In the genomic region with DNA sequence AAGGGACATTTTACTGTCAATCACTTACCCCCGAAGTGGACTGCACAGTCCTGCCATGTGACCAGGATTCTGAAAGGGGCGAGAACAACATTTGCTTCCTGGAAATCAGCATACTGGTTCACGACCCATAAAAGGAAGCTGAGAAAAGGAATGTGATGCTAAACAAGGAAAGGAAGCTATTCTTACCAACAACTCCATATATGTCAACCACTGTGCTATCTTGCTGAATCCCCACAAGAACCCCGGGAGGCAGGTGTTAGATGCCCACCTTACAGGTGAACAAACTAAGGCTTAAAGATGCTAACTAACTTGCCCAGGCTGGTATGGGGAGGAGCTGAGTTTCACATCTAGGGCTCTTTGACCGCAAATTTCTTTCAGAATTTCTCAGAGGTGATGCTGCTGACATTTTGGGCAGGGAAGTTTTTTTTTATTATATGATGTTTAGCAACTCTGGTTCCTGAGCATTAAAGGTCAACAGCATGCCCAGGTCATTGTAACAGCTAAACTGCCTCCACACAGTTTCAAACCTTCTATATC, we compare ENCODE assay signal across 32 cellular contexts. TPM values are rescaled to one million over a fixed set of nuclear protein-coding genes. Genes with fewer than 3 reads are reported as not detected.
"Had no signal": no experiment of that assay in that cellular context is flagged by ENCODE, and none has a peak within 500 bp of the region (broad histone marks: within the 10 kb centered on the region; RNA-seq: fewer than 3 reads in every experiment).

No MANE protein-coding gene starts in this region.

- ATAC-seq: gastrocnemius medialis, left colon, upper lobe of right lung had no signal

- H3K4me3 Mint-ChIP-seq: activated naive CD8-positive, alpha-beta T cell; brain; nephron had no signal

- H3K4me1 Mint-ChIP-seq: brain, nephron had no signal

- H3K36me3 Mint-ChIP-seq: activated naive CD8-positive, alpha-beta T cell; brain had no signal

- H3K4me1 ChIP-seq: ascending aorta, gastrocnemius medialis, stomach, thyroid gland, upper lobe of right lung had no signal

- DNase-seq: activated CD4-positive, alpha-beta T cell treated with anti-CD3 and anti-CD28 coated beads for 4 hours; activated CD4-positive, alpha-beta T cell treated with anti-CD3 and anti-CD28 coated beads, Interleukin-2, amount 50 U/mL, for 4 hours; activated effector memory CD4-positive, alpha-beta T cell treated with Interleukin-2 at 50 U/mL for 16 hours; activated naive CD4-positive, alpha-beta T cell treated with Interleukin-2 at 50 U/mL for 16 hours; activated T-cell treated with anti-CD3 and anti-CD28 coated beads, Interleukin-2, amount 50 U/mL, for 48 hours; dorsolateral prefrontal cortex; effector memory CD4-positive, alpha-beta T cell; gastrocnemius medialis; glutamatergic neuron; left colon; mammary epithelial cell; posterior cingulate gyrus; right cardiac atrium; stimulated activated CD4-positive, alpha-beta T cell treated with anti-CD3 and anti-CD28 coated beads, Interleukin-2, amount 100 ng/mL, for 48 hours; stomach; thyroid gland; upper lobe of right lung had no signal

- H3K9me3 Mint-ChIP-seq: brain had no signal

- FAIRE-seq: keratinocyte had no signal

- H3K27me3 ChIP-seq: ascending aorta, thyroid gland had no signal

- H3K27ac ChIP-seq: ascending aorta, coronary artery, dorsolateral prefrontal cortex, gastrocnemius medialis, stomach, thyroid gland, upper lobe of right lung, VCaP had no signal

- H3K36me3 ChIP-seq: ascending aorta, gastrocnemius medialis, stomach, thyroid gland, upper lobe of right lung had no signal

- H3K9me3 ChIP-seq: ascending aorta, gastrocnemius medialis, stomach, thyroid gland, upper lobe of right lung had no signal

- H3K27ac Mint-ChIP-seq: activated naive CD8-positive, alpha-beta T cell; brain; nephron had no signal

- H3K4me3 ChIP-seq: ascending aorta, coronary artery, dorsolateral prefrontal cortex, gastrocnemius medialis, stomach, thyroid gland, upper lobe of right lung had no signal

RNA-seq across cellular contexts. Expression of gene REC114, which starts 16.4 kb away (rescaled TPM):
- total RNA-seq: activated CD8-positive, alpha-beta memory T cell treated with anti-CD3 and anti-CD28 coated beads for 36 hours; ascending aorta; cardiac septum; cerebellum; dorsolateral prefrontal cortex; epithelial cell of proximal tubule; gastrocnemius medialis; left colon; liver; mammary epithelial cell; mucosa of gallbladder; osteoblast; stomach; T-helper 1 cell treated with Interleukin-12 subunit alpha and Interleukin-12 subunit beta and Interleukin-4 antibody, amounts not matched to agents 30 ng/mL and 1 ng/mL, for 36 hours; thyroid gland; upper lobe of right lung had no signal
- polyA plus RNA-seq: keratinocyte, liver, mammary epithelial cell, stomach had no signal

RNA-seq across cellular contexts. Expression of gene HCN4, which starts 57.8 kb away (rescaled TPM):
- total RNA-seq: activated CD8-positive, alpha-beta memory T cell treated with anti-CD3 and anti-CD28 coated beads for 36 hours; ascending aorta; gastrocnemius medialis; liver; mammary epithelial cell; osteoblast; T-helper 1 cell treated with Interleukin-12 subunit alpha and Interleukin-12 subunit beta and Interleukin-4 antibody, amounts not matched to agents 30 ng/mL and 1 ng/mL, for 36 hours had no signal
- polyA plus RNA-seq: keratinocyte, liver, mammary epithelial cell had no signal
